Comparison of ENCODE assay signal across 8 cellular contexts in the genomic region with DNA sequence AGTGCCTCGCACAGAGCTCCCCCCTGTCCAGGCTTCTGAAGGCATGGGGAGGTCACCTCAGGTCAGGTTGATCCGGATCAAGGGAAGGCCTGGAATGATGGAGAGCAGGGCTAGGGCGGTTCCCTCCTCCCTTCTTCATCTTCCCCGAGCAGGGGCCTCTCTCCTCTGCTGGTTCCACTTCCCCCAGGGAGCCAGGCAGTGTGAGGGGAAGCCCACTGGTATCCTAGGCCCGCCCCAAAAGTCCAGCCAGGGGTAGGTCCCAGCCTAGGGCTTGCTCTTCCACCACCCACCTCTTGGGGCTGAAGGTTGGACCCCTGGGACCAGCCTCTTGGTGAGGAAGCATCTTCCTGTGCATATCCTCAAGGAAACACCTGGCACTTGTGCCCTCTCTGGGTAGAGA. TPM values are rescaled to one million over a fixed set of nuclear protein-coding genes. Genes with fewer than 3 reads are reported as not detected.
DNase-seq lines count a peak whose midpoint lies in the region; ATAC-seq and TF ChIP-seq lines count a peak whose summit lies in the region.

No MANE protein-coding gene starts in this region.

- peak overlapping the region; percentile 98 for H3K4me2 ChIP-seq in BLaER1

- peaks cover 32% of the 10 kb centered on the region for H3K4me1 Mint-ChIP-seq in nephron progenitor cell

- in situ Hi-C loops in KBM-7 (cut with MboI; ENCODE audit: low pct_unique_long_range_greater_than_20kb, low sequenced_read_pairs): no loop called here

- no peaks in the 10 kb centered on the region for H3K27me3 Mint-ChIP-seq in nephron progenitor cell (ENCODE audit: low read depth, poor library complexity)

- DNase-seq in KBM-7 (peak; percentile 48), colonic mucosa (no peak), nephron progenitor cell (no peak), NCI-H187 treated with DMSO at 0.1 percent for 48 hours (lab: John Stamatoyannopoulos, UW) (no peak), head of caudate nucleus (no peak)
- DNase-seq in stimulated activated CD4-positive, alpha-beta T cell treated with anti-CD3 and anti-CD28 coated beads, Interleukin-4, amount 100 ng/mL, for 1 hour: no peak

- H3K27ac Mint-ChIP-seq in nephron progenitor cell: peak overlapping the region; percentile 98

- H3K4me3 ChIP-seq in BLaER1 (peak overlapping the region; percentile 73), colonic mucosa (peak overlapping the region; percentile 47)

- H3K9me3 ChIP-seq in BLaER1 (no peaks in the 10 kb centered on the region), colonic mucosa (no peaks in the 10 kb centered on the region)

- H3K27ac ChIP-seq in BLaER1 (peak overlapping the region; percentile 93), colonic mucosa (no peak overlapping the region)

- no peak for ATAC-seq in HG02642 (IDR thresholded peaks at IDR 0.05; ENCODE audit: poor library complexity, unreplicated experiment)

- no peak for TF ChIP-seq CTCF in colonic mucosa (IDR thresholded peaks at IDR 0.05)
- no peak for TF ChIP-seq CTCF in nephron progenitor cell (IDR thresholded peaks at IDR 0.05)

- H3K27me3 ChIP-seq in BLaER1 (no peaks in the 10 kb centered on the region), colonic mucosa (no peaks in the 10 kb centered on the region)

- no peaks in the 10 kb centered on the region for H3K9me3 Mint-ChIP-seq in nephron progenitor cell

- H3K36me3 ChIP-seq in BLaER1 (peaks cover 38% of the 10 kb centered on the region), colonic mucosa (peaks cover 13% of the 10 kb centered on the region)

- peaks cover 79% of the 10 kb centered on the region for H4K20me1 ChIP-seq in BLaER1

- H3K4me1 ChIP-seq in BLaER1 (peaks cover 83% of the 10 kb centered on the region), colonic mucosa (peaks cover 27% of the 10 kb centered on the region)

- intact Hi-C loops in colonic mucosa (cut with DNase I) (no loop called here), head of caudate nucleus (cut with DNase I) (no loop called here)

- peaks cover 12% of the 10 kb centered on the region for H3K36me3 Mint-ChIP-seq in nephron progenitor cell (ENCODE audit: low read depth)

- peak overlapping the region; percentile 97 for H3K4me3 Mint-ChIP-seq in nephron progenitor cell

- H3K9ac ChIP-seq in BLaER1: peak overlapping the region; percentile 85
- H3K9ac ChIP-seq in colonic mucosa (ENCODE audit: low read depth in 2 of 2, low read length in 2 of 2): peak overlapping the region; percentile 28 to 87

RNA-seq across cellular contexts. Expression of gene PRR19, which starts 16.4 kb away (rescaled TPM):
- total RNA-seq in colonic mucosa: 1 to 10 TPM in 1 of 2 donors, under 1 TPM in 1; 0.32 to 1.0 TPM

RNA-seq across cellular contexts. Expression of gene CIC, which starts 16.5 kb away (rescaled TPM):
- 10 to 100 TPM; 47.8 to 54.6 TPM for total RNA-seq in colonic mucosa

RNA-seq across cellular contexts. Expression of gene PAFAH1B3, which starts 16.9 kb away (rescaled TPM):
- 10 to 100 TPM; 42.5 to 53.0 TPM for total RNA-seq in colonic mucosa

RNA-seq across cellular contexts. Expression of gene TMEM145, which starts 27.6 kb away (rescaled TPM):
- total RNA-seq in colonic mucosa: under 1 TPM; 0.24 to 0.94 TPM

RNA-seq across cellular contexts. Expression of gene ERF, which starts 30.6 kb away (rescaled TPM):
- total RNA-seq in colonic mucosa: 10 to 100 TPM; 46.7 to 57.3 TPM
